In genomic region chr16:29246091-29246490, GRCh38 we compare ENCODE assay signal across 7 cellular contexts.
DNase-seq lines count a peak whose midpoint lies in the region; ATAC-seq, FAIRE-seq and TF ChIP-seq lines count a peak whose summit lies in the region.
"Not testable (repeated sequence)": the region's sequence is repeated elsewhere in the genome, so short reads cannot be mapped to it uniquely, and the experiment has no call there.

No MANE protein-coding gene starts in this region.

- H3K27me3 Mint-ChIP-seq in WTC11 (ENCODE audit: low read depth): not testable (repeated sequence)

- H3K36me3 Mint-ChIP-seq in WTC11: peaks cover 12% of the 10 kb centered on the region
- H3K36me3 Mint-ChIP-seq in stimulated activated effector memory CD8-positive, alpha-beta T cell treated with anti-CD3 and anti-CD28 coated beads, Interleukin-12 subunit alpha, Interleukin-12 subunit beta, amount 100 ng/mL, for 72 hours: not testable (repeated sequence)

- not testable (repeated sequence) for H4K20me1 ChIP-seq in GM23248 (ENCODE audit: insufficient read depth); K562 (replicated peaks; ENCODE audit: control insufficient read depth, insufficient read depth, low read length); HepG2 (ENCODE audit: insufficient read depth, low read length)

- not testable (repeated sequence) for H3K4me1 Mint-ChIP-seq in WTC11
- peaks cover 10% of the 10 kb centered on the region for H3K4me1 Mint-ChIP-seq in stimulated activated effector memory CD8-positive, alpha-beta T cell treated with anti-CD3 and anti-CD28 coated beads, Interleukin-12 subunit alpha, Interleukin-12 subunit beta, amount 100 ng/mL, for 72 hours

- CTCF ChIA-PET in HEK293 (lab: Yijun Ruan, JAX); WTC11 (lab: Charles Lee); K562 (lab: Yijun Ruan, JAX; ENCODE audit: low intra/inter-chr PET ratio); HepG2 (lab: Yijun Ruan, JAX; ENCODE audit: low intra/inter-chr PET ratio, low total read pairs): not testable (repeated sequence)

- not testable (repeated sequence) for H2AFZ ChIP-seq in GM23248; K562 (ENCODE audit: low read depth, low read length); HepG2 (ENCODE audit: low read length)

- H3K27ac Mint-ChIP-seq in WTC11: not testable (repeated sequence)
- H3K27ac Mint-ChIP-seq in stimulated activated effector memory CD8-positive, alpha-beta T cell treated with anti-CD3 and anti-CD28 coated beads, Interleukin-12 subunit alpha, Interleukin-12 subunit beta, amount 100 ng/mL, for 72 hours: peak overlapping the region; percentile 58

- BruUV-seq in K562 (replicated peaks; lab: Mats Ljungman, UMichigan); HepG2 (replicated peaks; lab: Mats Ljungman, UMichigan): not testable (repeated sequence)

- not testable (repeated sequence) for H3K9me2 ChIP-seq in GM23248 (ENCODE audit: insufficient read depth)

- H3K9me1 ChIP-seq in K562 (ENCODE audit: control insufficient read depth, insufficient read depth, low read length): not testable (repeated sequence)

- not testable (repeated sequence) for TF ChIP-seq CTCF in HEK293 (tag by site-specific recombination; IDR thresholded peaks at IDR 0.05); WTC11 (IDR thresholded peaks at IDR 0.05); K562 (IDR thresholded peaks at IDR 0.05 in 2 of 3, conservative IDR thresholded peaks at IDR 0.05 in 1 of 3; ENCODE audit: insufficient read depth in 2 of 3, low read depth in 1 of 3, low read length in 3 of 3); HepG2 (CRISPR knock-in tag; IDR thresholded peaks at IDR 0.05)

- TF ChIP-seq POLR2A in K562 (conservative IDR thresholded peaks at IDR 0.05); HepG2 (IDR thresholded peaks at IDR 0.05; ENCODE audit: insufficient read depth in 1 of 2, low read depth in 2 of 2, low read length in 2 of 2): not testable (repeated sequence)

- ATAC-seq in WTC11; K562; HepG2; stimulated activated effector memory CD8-positive, alpha-beta T cell treated with anti-CD3 and anti-CD28 coated beads, Interleukin-12 subunit alpha, Interleukin-12 subunit beta, amount 100 ng/mL, for 72 hours: not testable (repeated sequence)

- not testable (repeated sequence) for H3K27me3 ChIP-seq in GM23248 (replicated peaks; ENCODE audit: insufficient read depth); K562 (ENCODE audit: control insufficient read depth in 2 of 2, insufficient read depth in 2 of 2, low read length in 2 of 2)
- H3K27me3 ChIP-seq in HepG2 (ENCODE audit: control insufficient read depth in 1 of 2, insufficient read depth in 2 of 2, low read length in 2 of 2): peaks cover 0 to 14% of the 10 kb centered on the region in 2 experiments; a peak in 2 of 5 replicates

- not testable (repeated sequence) for H3K4me3 ChIP-seq in GM23248; HEK293 (ENCODE audit: low read depth, low read length); K562; HepG2 (replicated peaks in 1 of 3; ENCODE audit: insufficient read depth in 1 of 3, low read depth in 2 of 3, low read length in 3 of 3)

- H3K4me3 Mint-ChIP-seq in WTC11; stimulated activated effector memory CD8-positive, alpha-beta T cell treated with anti-CD3 and anti-CD28 coated beads, Interleukin-12 subunit alpha, Interleukin-12 subunit beta, amount 100 ng/mL, for 72 hours: not testable (repeated sequence)

- H3K4me1 ChIP-seq in GM23248 (ENCODE audit: insufficient read depth); HEK293 (ENCODE audit: control insufficient read depth, insufficient read depth, low read length); K562 (replicated peaks in 1 of 2; ENCODE audit: control insufficient read depth in 2 of 2, insufficient read depth in 2 of 2, low read length in 2 of 2); HepG2 (ENCODE audit: insufficient read depth, low read length): not testable (repeated sequence)

- DNase-seq in GM23248 (peak; percentile 15), OCI-M1 (lab: John Stamatoyannopoulos, UW) (peak; percentile 7)
- not testable (repeated sequence) for DNase-seq in WTC11 (ENCODE audit: low spot score); K562 (ENCODE audit: extremely low read depth in 1 of 4, low spot score in 3 of 4); HepG2 (ENCODE audit: low spot score); stimulated activated effector memory CD8-positive, alpha-beta T cell treated with anti-CD3 and anti-CD28 coated beads, Interleukin-12 subunit alpha, Interleukin-12 subunit beta, amount 100 ng/mL, for 72 hours (ENCODE audit: low spot score in 2 of 2)

- not testable (repeated sequence) for H3K9ac ChIP-seq in GM23248; K562 (ENCODE audit: insufficient read depth in 1 of 2, low read depth in 2 of 2, low read length in 2 of 2); HepG2 (ENCODE audit: insufficient read depth, low read depth, low read length)

- intact Hi-C loops in K562 (cut with micrococcal nuclease); HepG2 (cut with micrococcal nuclease; ENCODE audit: unreplicated experiment): not testable (repeated sequence)

- TF ChIP-seq EP300 in K562 (IDR thresholded peaks at IDR 0.05; ENCODE audit: low read length); HepG2 (IDR thresholded peaks at IDR 0.05; ENCODE audit: low read depth in 2 of 2, low read length in 2 of 2); HepG2 (CRISPR knock-in tag; IDR thresholded peaks at IDR 0.05; ENCODE audit: borderline replicate concordance): not testable (repeated sequence)

- not testable (repeated sequence) for FAIRE-seq in K562 (lab: Jason Lieb, UNC); HepG2 (lab: Jason Lieb, UNC)

- POLR2A ChIA-PET in HEK293 (lab: Yijun Ruan, JAX); WTC11 (lab: Charles Lee); K562 (lab: Yijun Ruan, JAX); HepG2 (lab: Yijun Ruan, JAX): not testable (repeated sequence)

- not testable (repeated sequence) for H3K27ac ChIP-seq in GM23248; HEK293 (ENCODE audit: extremely low read depth, low read depth, low read length); K562 (ENCODE audit: extremely low read depth, low read depth, low read length); HepG2 (ENCODE audit: extremely low read length, insufficient read depth, low read length)

- H3K79me2 ChIP-seq in GM23248 (ENCODE audit: insufficient read depth); K562 (ENCODE audit: control insufficient read depth, insufficient read depth, low read length); HepG2 (ENCODE audit: insufficient read depth, low read length): not testable (repeated sequence)

- not testable (repeated sequence) for H3K36me3 ChIP-seq in GM23248 (ENCODE audit: low read depth); HEK293 (ENCODE audit: control insufficient read depth in 2 of 2, insufficient read depth in 1 of 2, low read length in 2 of 2); K562 (ENCODE audit: control insufficient read depth, insufficient read depth, low read length); HepG2 (replicated peaks in 1 of 2; ENCODE audit: control insufficient read depth in 1 of 2, insufficient read depth in 2 of 2, low read length in 2 of 2)

- in situ Hi-C loops in GM23248 (cut with MboI); K562 (cut with MboI); HepG2 (cut with HindIII; ENCODE audit: extremely low pct_ligation_motif_present, low pct_unique_long_range_greater_than_20kb): not testable (repeated sequence)

- WGBS in GM23248 (ENCODE audit: low coverage in 1 of 2, low lambda C conversion rate in 2 of 2, missing lambda C conversion rate in 2 of 2), 2 experiments: 67 to 72% methylated on average over 5 of the region's 5 CpGs
- WGBS in K562 (ENCODE audit: insufficient coverage, low coverage, missing lambda C conversion rate): 4% methylated on average over 4 of the region's 5 CpGs
- 23% methylated on average over 5 of the region's 5 CpGs for WGBS in HepG2 (ENCODE audit: low lambda C conversion rate)

- not testable (repeated sequence) for H3K4me2 ChIP-seq in GM23248 (ENCODE audit: unreplicated experiment); K562 (ENCODE audit: insufficient read depth, low read length); HepG2 (ENCODE audit: low read depth, low read length)

- peaks cover 21% of the 10 kb centered on the region for H3K9me3 Mint-ChIP-seq in WTC11
- not testable (repeated sequence) for H3K9me3 Mint-ChIP-seq in stimulated activated effector memory CD8-positive, alpha-beta T cell treated with anti-CD3 and anti-CD28 coated beads, Interleukin-12 subunit alpha, Interleukin-12 subunit beta, amount 100 ng/mL, for 72 hours

- H3F3A ChIP-seq in GM23248 (ENCODE audit: insufficient read depth): not testable (repeated sequence)

- not testable (repeated sequence) for TF ChIP-seq RAD21 in K562 (CRISPR knock-in tag; conservative IDR thresholded peaks at IDR 0.05 in 1 of 2, IDR thresholded peaks at IDR 0.05 in 1 of 2); HepG2 (CRISPR knock-in tag; IDR thresholded peaks at IDR 0.05)

- H3K9me3 ChIP-seq in GM23248 (ENCODE audit: low read depth); HEK293 (ENCODE audit: control insufficient read depth, insufficient read depth, low read depth, low read length); K562 (replicated peaks; ENCODE audit: control insufficient read depth, insufficient read depth, low read depth, low read length); HepG2 (ENCODE audit: low read length): not testable (repeated sequence)

TF ChIP-seq in HEK293, 187 proteins besides CTCF, POLR2A, EP300 and RAD21:
- peak; percentile 31 for TF ChIP-seq SETDB1 (IDR thresholded peaks at IDR 0.05; ENCODE audit: insufficient read length, low read length)

TF ChIP-seq in HepG2, 621 proteins besides CTCF, POLR2A, EP300 and RAD21:
- peak; percentile 97 for TF ChIP-seq ZNF317 (CRISPR knock-in tag; IDR thresholded peaks at IDR 0.05)
